Comparison of ENCODE assay signal across 1 cellular context in the genomic region with DNA sequence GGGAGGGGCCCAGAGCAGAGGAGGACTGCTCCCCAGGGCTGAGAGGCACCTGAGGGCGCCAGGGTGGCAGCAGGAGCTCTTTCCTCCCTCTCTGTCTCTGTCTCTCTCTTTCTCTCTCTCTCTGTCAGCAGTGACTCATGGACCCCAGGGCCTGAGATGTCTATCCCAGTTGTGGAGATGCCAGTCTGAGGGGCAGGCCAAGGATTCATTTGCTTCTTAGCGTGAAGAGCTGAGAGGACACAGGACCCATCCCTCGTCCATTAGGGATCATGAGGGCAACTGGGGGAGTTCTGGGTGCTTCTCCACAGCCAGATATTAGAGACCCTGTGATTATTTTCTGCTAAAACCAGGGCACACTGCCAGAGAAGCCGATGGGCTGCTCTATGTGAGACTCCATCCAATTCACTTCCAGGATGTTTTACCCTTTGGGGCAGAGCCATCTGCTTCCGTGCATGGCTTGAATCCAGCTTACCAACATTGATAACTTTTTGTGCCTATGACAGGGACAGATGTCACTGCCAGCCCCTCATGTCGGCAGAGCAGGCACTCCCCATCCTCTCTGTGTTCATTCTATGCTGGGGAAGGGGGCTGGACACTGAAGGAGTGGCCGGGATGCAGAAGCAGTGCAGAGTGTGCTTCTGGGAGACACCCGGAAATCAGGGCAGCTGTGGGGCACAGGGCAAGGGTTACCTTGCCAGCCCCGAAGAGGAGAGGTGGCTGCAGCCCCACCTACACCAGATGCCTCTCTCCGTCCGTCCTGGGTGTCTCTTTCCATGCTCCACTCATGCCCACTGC.
TF ChIP-seq lines count a peak whose summit lies in the region.

No MANE protein-coding gene starts in this region.

TF ChIP-seq in HEK293, 187 proteins besides CTCF, POLR2A, EP300 and RAD21:
- TF ChIP-seq KLF17 (tag by site-specific recombination; IDR thresholded peaks at IDR 0.05) = 0 out of 2 replicates have a peak, but pooled peaks have one; percentile 18
- peak; percentile 13; the same call in 1 of the 2 replicates for TF ChIP-seq ZBTB8A (tag by site-specific recombination; IDR thresholded peaks at IDR 0.05)
- no peak for TF ChIP-seq ZFP69B (tag by site-specific recombination; IDR thresholded peaks at IDR 0.05)
- peak; percentile 23; the same call in 1 of the 2 replicates for TF ChIP-seq ZIC2 (tag by site-specific recombination; IDR thresholded peaks at IDR 0.05)
TF ChIP-seq in HEK293: peak in this region for 3.
